In the genomic region with DNA sequence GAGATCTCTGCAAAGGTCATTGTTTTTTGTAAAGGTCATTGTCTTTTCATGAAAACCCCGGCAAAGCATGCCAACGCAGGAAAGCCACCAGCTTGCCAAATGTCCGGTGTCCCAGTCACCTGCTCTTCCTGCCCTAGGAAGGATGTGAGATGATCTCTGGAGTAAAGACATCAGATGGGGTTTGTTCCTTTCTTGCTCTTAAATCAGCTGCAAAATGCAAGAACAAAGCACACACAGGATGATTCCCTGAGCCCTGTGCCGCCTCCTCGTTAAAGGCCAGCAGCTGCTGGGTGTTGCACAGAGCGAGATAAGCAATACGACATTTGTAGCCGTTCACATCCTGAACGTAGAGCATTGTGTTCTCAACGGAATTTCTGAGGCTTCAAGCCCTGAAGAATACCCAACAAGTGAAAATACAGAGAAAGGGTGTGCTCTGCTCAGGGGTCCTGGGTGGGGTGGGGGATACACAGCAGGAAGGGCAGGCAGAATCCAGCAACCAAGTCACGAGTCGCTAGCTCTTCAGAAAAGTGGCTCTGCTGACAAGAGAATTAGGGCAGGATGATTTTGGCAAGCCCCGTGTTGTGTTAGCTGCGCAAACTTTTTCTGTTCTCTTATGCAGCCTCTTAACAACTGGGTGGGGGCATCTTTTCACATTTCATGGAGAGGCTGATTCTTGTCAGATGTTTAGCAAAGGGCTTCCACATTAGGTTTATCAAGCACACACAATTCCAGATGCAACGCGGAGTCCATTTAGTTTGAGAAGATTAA, we compare ENCODE assay signal across 9 cellular contexts.
A peak's percentile ranks its signal among the peaks of the same experiment; 100 is the strongest.
DNase-seq lines count a peak whose midpoint lies in the region; ATAC-seq, FAIRE-seq and TF ChIP-seq lines count a peak whose summit lies in the region.
"Had no signal": no experiment of that assay in that cellular context is flagged by ENCODE, and none has a peak within 500 bp of the region (broad histone marks: within the 10 kb centered on the region; RNA-seq: fewer than 3 reads in every experiment).

No MANE protein-coding gene starts in this region.

- no peak for TF ChIP-seq CTCF in brain (conservative IDR thresholded peaks at IDR 0.05)
- TF ChIP-seq CTCF in lower leg skin (IDR thresholded peaks at IDR 0.05): no peak
- TF ChIP-seq CTCF in thyroid gland (IDR thresholded peaks at IDR 0.05): no peak
- no peak for TF ChIP-seq CTCF in D721Med (IDR thresholded peaks at IDR 0.05; ENCODE audit: insufficient read depth, missing control alignments)
- TF ChIP-seq CTCF in progenitor cell of endocrine pancreas (IDR thresholded peaks at IDR 0.05; ENCODE audit: unreplicated experiment): no peak

- peaks cover 40% of the 10 kb centered on the region for H3K4me1 Mint-ChIP-seq in activated CD4-positive, alpha-beta memory T cell treated with anti-CD3 and anti-CD28 coated beads for 36 hours (ENCODE audit: low read depth)
- peaks cover 42% of the 10 kb centered on the region for H3K4me1 Mint-ChIP-seq in activated CD4-positive, alpha-beta memory T cell treated with anti-CD3 and anti-CD28 coated beads, Interleukin-2, amount 10 ng/mL, durations not matched to agents 7 days and 5 days
- peaks cover 26% of the 10 kb centered on the region for H3K4me1 Mint-ChIP-seq in brain
- peaks cover 2% of the 10 kb centered on the region for H3K4me1 Mint-ChIP-seq in progenitor cell of endocrine pancreas (ENCODE audit: low read depth)

- FAIRE-seq in D721Med (lab: Jason Lieb, UNC): no peak

- 17 to 18% methylated on average over 16 of the region's 16 CpGs for WGBS in lower leg skin, 2 donors
- WGBS in thyroid gland, 2 donors: 25 to 36% methylated on average over 16 of the region's 16 CpGs

- peak; percentile 15 for DNase-seq in activated CD4-positive, alpha-beta memory T cell treated with anti-CD3 and anti-CD28 coated beads for 36 hours
- DNase-seq in activated CD4-positive, alpha-beta memory T cell treated with anti-CD3 and anti-CD28 coated beads, Interleukin-2, amount 10 ng/mL, durations not matched to agents 7 days and 5 days: no peak
- DNase-seq in lower leg skin (ENCODE audit: low spot score in 2 of 2) (peak; percentile 51 to 87), thyroid gland (peak; percentile 48 to 66), D721Med (ENCODE audit: insufficient read length, low spot score) (no peak), progenitor cell of endocrine pancreas (ENCODE audit: low spot score, unreplicated experiment) (no peak)
- DNase-seq: activated CD8-positive, alpha-beta memory T cell treated with anti-CD3 and anti-CD28 coated beads, Interleukin-2, amount 50 U/mL, for 48 hours had no signal

- peak overlapping the region; percentile 19 to 57 (median 52) for H3K27ac ChIP-seq in thyroid gland

- no peak for ATAC-seq in HG03025 (IDR thresholded peaks at IDR 0.05; ENCODE audit: low FRiP score, unreplicated experiment)

- H3K36me3 ChIP-seq in thyroid gland: no peaks in the 10 kb centered on the region

- peaks cover 2% of the 10 kb centered on the region for H3K9me3 Mint-ChIP-seq in activated CD4-positive, alpha-beta memory T cell treated with anti-CD3 and anti-CD28 coated beads for 36 hours
- H3K9me3 Mint-ChIP-seq in activated CD4-positive, alpha-beta memory T cell treated with anti-CD3 and anti-CD28 coated beads, Interleukin-2, amount 10 ng/mL, durations not matched to agents 7 days and 5 days: peaks cover 3% of the 10 kb centered on the region
- H3K9me3 Mint-ChIP-seq in brain: peaks cover 3 to 17% (median 6%) of the 10 kb centered on the region in 5 experiments
- peaks cover 3% of the 10 kb centered on the region for H3K9me3 Mint-ChIP-seq in progenitor cell of endocrine pancreas (ENCODE audit: low read depth)

- intact Hi-C loops in activated CD4-positive, alpha-beta memory T cell treated with anti-CD3 and anti-CD28 coated beads for 36 hours (cut with micrococcal nuclease): loop anchor here (5.0 kb wide), 2 partner anchors 104 to 231 kb away; partner anchors contain the start of gene MAP3K1
- intact Hi-C loops in lower leg skin (cut with DNase I; ENCODE audit: low total_unique reads): no loop called here
- intact Hi-C loops in thyroid gland (cut with DNase I): no loop called here

- H3K9me3 ChIP-seq in thyroid gland: no peaks in the 10 kb centered on the region

- no peaks in the 10 kb centered on the region for H3K27me3 Mint-ChIP-seq in activated CD4-positive, alpha-beta memory T cell treated with anti-CD3 and anti-CD28 coated beads for 36 hours
- H3K27me3 Mint-ChIP-seq in activated CD4-positive, alpha-beta memory T cell treated with anti-CD3 and anti-CD28 coated beads, Interleukin-2, amount 10 ng/mL, durations not matched to agents 7 days and 5 days: peaks cover 1% of the 10 kb centered on the region
- H3K27me3 Mint-ChIP-seq in brain (no peaks in the 10 kb centered on the region), progenitor cell of endocrine pancreas (peaks cover 27% of the 10 kb centered on the region)

- H3K4me3 ChIP-seq in lower leg skin (ENCODE audit: low read depth, poor library complexity, severe bottlenecking): no peak overlapping the region
- H3K4me3 ChIP-seq in thyroid gland (replicated peaks in 1 of 3): no peak overlapping the region

- TF ChIP-seq POLR2A in lower leg skin (IDR thresholded peaks at IDR 0.05) (no peak), thyroid gland (IDR thresholded peaks at IDR 0.05) (no peak)

- H3K27ac Mint-ChIP-seq in activated CD4-positive, alpha-beta memory T cell treated with anti-CD3 and anti-CD28 coated beads for 36 hours: no peak overlapping the region
- H3K27ac Mint-ChIP-seq in activated CD4-positive, alpha-beta memory T cell treated with anti-CD3 and anti-CD28 coated beads, Interleukin-2, amount 10 ng/mL, durations not matched to agents 7 days and 5 days: no peak overlapping the region
- peak overlapping the region in 4 of 5 experiments; percentile 15 to 82 (median 72) for H3K27ac Mint-ChIP-seq in brain
- no peak overlapping the region for H3K27ac Mint-ChIP-seq in progenitor cell of endocrine pancreas

- H3K4me3 Mint-ChIP-seq in activated CD4-positive, alpha-beta memory T cell treated with anti-CD3 and anti-CD28 coated beads for 36 hours: no peak overlapping the region
- no peak overlapping the region for H3K4me3 Mint-ChIP-seq in activated CD4-positive, alpha-beta memory T cell treated with anti-CD3 and anti-CD28 coated beads, Interleukin-2, amount 10 ng/mL, durations not matched to agents 7 days and 5 days
- H3K4me3 Mint-ChIP-seq in brain (peak overlapping the region in 3 of 5 experiments; percentile 23 to 48 (median 24)), progenitor cell of endocrine pancreas (ENCODE audit: low read depth) (no peak overlapping the region)

- POLR2A ChIA-PET in activated CD4-positive, alpha-beta memory T cell treated with anti-CD3 and anti-CD28 coated beads for 36 hours (lab: Charles Lee): no interaction called here
- POLR2A ChIA-PET in activated CD4-positive, alpha-beta memory T cell treated with anti-CD3 and anti-CD28 coated beads, Interleukin-2, amount 10 ng/mL, durations not matched to agents 7 days and 5 days (lab: Charles Lee): interaction anchor here (0.8 kb wide), 1 partner anchor 113 kb away, joined by 3 read pairs; no protein-coding TSS in a partner anchor

- no peaks in the 10 kb centered on the region for H3K36me3 Mint-ChIP-seq in activated CD4-positive, alpha-beta memory T cell treated with anti-CD3 and anti-CD28 coated beads for 36 hours
- peaks cover 5% of the 10 kb centered on the region for H3K36me3 Mint-ChIP-seq in activated CD4-positive, alpha-beta memory T cell treated with anti-CD3 and anti-CD28 coated beads, Interleukin-2, amount 10 ng/mL, durations not matched to agents 7 days and 5 days (ENCODE audit: low read depth)
- H3K36me3 Mint-ChIP-seq in brain (no peaks in the 10 kb centered on the region), progenitor cell of endocrine pancreas (ENCODE audit: insufficient read depth) (no peaks in the 10 kb centered on the region)

- CTCF ChIA-PET in activated CD4-positive, alpha-beta memory T cell treated with anti-CD3 and anti-CD28 coated beads for 36 hours (lab: Charles Lee): interaction anchor here (0.6 kb wide), 1 partner anchor 242 kb away, joined by 6 read pairs; no protein-coding TSS in a partner anchor
- CTCF ChIA-PET in activated CD4-positive, alpha-beta memory T cell treated with anti-CD3 and anti-CD28 coated beads, Interleukin-2, amount 10 ng/mL, durations not matched to agents 7 days and 5 days (lab: Charles Lee): no interaction called here

- no peaks in the 10 kb centered on the region for H3K27me3 ChIP-seq in thyroid gland

- H3K4me1 ChIP-seq in thyroid gland: peaks cover 21 to 26% of the 10 kb centered on the region in 2 donors

Comparison
In these comparisons a context has a peak if more than half of its experiments do, and no peak if none do; other contexts are left out.
1. DNase-seq: peak in activated CD4-positive, alpha-beta memory T cell treated with anti-CD3 and anti-CD28 coated beads for 36 hours (single experiment), lower leg skin (2 of 2) and thyroid gland (2 of 2); none in activated CD4-positive, alpha-beta memory T cell treated with anti-CD3 and anti-CD28 coated beads, Interleukin-2, amount 10 ng/mL, durations not matched to agents 7 days and 5 days (single experiment), D721Med (single experiment) and progenitor cell of endocrine pancreas (single experiment).
2. H3K27ac Mint-ChIP-seq: peak in brain (4 of 5); none in activated CD4-positive, alpha-beta memory T cell treated with anti-CD3 and anti-CD28 coated beads for 36 hours (single experiment), activated CD4-positive, alpha-beta memory T cell treated with anti-CD3 and anti-CD28 coated beads, Interleukin-2, amount 10 ng/mL, durations not matched to agents 7 days and 5 days (single experiment) and progenitor cell of endocrine pancreas (single experiment).
3. H3K4me3 Mint-ChIP-seq: peak in brain (3 of 5); none in activated CD4-positive, alpha-beta memory T cell treated with anti-CD3 and anti-CD28 coated beads for 36 hours (single experiment), activated CD4-positive, alpha-beta memory T cell treated with anti-CD3 and anti-CD28 coated beads, Interleukin-2, amount 10 ng/mL, durations not matched to agents 7 days and 5 days (single experiment) and progenitor cell of endocrine pancreas (single experiment).